1 cellular context compared by ENCODE assay signal in the genomic region with DNA sequence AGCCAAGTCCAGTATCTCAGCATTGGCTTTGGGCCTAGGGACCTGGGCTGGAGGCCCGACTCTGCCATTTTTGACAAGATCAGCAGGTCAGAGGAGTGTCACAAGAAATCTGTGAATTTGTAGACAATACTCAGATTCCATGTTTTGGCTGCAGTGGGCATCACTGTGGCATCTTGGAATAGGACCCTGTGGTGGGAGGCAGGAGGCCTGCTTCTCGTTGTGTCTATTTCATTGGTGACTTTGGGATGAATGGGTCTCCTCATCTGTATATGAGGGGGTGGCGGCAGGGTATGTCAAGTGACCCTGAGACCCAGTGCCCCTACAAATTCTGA.
TF ChIP-seq lines count a peak whose summit lies in the region.

No MANE protein-coding gene starts in this region.

TF ChIP-seq in HEK293, 187 proteins besides CTCF, POLR2A, EP300 and RAD21 (continued from another document):
- TF ChIP-seq, protein P1, sequence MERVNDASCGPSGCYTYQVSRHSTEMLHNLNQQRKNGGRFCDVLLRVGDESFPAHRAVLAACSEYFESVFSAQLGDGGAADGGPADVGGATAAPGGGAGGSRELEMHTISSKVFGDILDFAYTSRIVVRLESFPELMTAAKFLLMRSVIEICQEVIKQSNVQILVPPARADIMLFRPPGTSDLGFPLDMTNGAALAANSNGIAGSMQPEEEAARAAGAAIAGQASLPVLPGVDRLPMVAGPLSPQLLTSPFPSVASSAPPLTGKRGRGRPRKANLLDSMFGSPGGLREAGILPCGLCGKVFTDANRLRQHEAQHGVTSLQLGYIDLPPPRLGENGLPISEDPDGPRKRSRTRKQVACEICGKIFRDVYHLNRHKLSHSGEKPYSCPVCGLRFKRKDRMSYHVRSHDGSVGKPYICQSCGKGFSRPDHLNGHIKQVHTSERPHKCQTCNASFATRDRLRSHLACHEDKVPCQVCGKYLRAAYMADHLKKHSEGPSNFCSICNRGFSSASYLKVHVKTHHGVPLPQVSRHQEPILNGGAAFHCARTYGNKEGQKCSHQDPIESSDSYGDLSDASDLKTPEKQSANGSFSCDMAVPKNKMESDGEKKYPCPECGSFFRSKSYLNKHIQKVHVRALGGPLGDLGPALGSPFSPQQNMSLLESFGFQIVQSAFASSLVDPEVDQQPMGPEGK (tag by site-specific recombination; IDR thresholded peaks at IDR 0.05) = no peak
- TF ChIP-seq ZNF830 (tag by site-specific recombination; IDR thresholded peaks at IDR 0.05; ENCODE audit: low read depth) (no peak), ZNF302 (tag by site-specific recombination; IDR thresholded peaks at IDR 0.05; ENCODE audit: low read depth) (no peak), ZNF501 (tag by site-specific recombination; IDR thresholded peaks at IDR 0.05) (no peak), SCRT2 (tag by site-specific recombination; IDR thresholded peaks at IDR 0.05) (no peak), ZNF324 (tag by site-specific recombination; IDR thresholded peaks at IDR 0.05) (0 out of 2 replicates have a peak, but pooled peaks have one; percentile 1), ZNF157 (tag by site-specific recombination; IDR thresholded peaks at IDR 0.05) (no peak), ZNF433 (tag by site-specific recombination; IDR thresholded peaks at IDR 0.05; ENCODE audit: low read depth) (no peak), ZNF677 (tag by site-specific recombination; IDR thresholded peaks at IDR 0.05) (no peak), ZNF776 (tag by site-specific recombination; IDR thresholded peaks at IDR 0.05; ENCODE audit: borderline replicate concordance) (no peak), KLF9 (tag by site-specific recombination; IDR thresholded peaks at IDR 0.05; ENCODE audit: low read depth) (no peak), ZNF629 (tag by site-specific recombination; IDR thresholded peaks at IDR 0.05) (no peak)
- TF ChIP-seq, protein P2, sequence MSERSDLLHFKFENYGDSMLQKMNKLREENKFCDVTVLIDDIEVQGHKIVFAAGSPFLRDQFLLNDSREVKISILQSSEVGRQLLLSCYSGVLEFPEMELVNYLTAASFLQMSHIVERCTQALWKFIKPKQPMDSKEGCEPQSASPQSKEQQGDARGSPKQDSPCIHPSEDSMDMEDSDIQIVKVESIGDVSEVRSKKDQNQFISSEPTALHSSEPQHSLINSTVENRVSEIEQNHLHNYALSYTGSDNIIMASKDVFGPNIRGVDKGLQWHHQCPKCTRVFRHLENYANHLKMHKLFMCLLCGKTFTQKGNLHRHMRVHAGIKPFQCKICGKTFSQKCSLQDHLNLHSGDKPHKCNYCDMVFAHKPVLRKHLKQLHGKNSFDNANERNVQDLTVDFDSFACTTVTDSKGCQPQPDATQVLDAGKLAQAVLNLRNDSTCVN (tag by site-specific recombination; optimal IDR thresholded peaks at IDR 0.05) = no peak
- TF ChIP-seq, protein P3, sequence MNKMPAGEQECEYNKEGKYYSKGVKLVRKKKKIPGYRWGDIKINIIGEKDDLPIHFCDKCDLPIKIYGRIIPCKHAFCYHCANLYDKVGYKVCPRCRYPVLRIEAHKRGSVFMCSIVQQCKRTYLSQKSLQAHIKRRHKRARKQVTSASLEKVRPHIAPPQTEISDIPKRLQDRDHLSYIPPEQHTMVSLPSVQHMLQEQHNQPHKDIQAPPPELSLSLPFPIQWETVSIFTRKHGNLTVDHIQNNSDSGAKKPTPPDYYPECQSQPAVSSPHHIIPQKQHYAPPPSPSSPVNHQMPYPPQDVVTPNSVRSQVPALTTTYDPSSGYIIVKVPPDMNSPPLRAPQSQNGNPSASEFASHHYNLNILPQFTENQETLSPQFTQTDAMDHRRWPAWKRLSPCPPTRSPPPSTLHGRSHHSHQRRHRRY (tag by site-specific recombination; IDR thresholded peaks at IDR 0.05) = no peak
- TF ChIP-seq, protein P4, sequence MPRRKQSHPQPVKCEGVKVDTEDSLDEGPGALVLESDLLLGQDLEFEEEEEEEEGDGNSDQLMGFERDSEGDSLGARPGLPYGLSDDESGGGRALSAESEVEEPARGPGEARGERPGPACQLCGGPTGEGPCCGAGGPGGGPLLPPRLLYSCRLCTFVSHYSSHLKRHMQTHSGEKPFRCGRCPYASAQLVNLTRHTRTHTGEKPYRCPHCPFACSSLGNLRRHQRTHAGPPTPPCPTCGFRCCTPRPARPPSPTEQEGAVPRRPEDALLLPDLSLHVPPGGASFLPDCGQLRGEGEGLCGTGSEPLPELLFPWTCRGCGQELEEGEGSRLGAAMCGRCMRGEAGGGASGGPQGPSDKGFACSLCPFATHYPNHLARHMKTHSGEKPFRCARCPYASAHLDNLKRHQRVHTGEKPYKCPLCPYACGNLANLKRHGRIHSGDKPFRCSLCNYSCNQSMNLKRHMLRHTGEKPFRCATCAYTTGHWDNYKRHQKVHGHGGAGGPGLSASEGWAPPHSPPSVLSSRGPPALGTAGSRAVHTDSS (tag by site-specific recombination; IDR thresholded peaks at IDR 0.05) = no peak
